In genomic region chr5:177474845-177475562, GRCh38 we compare ENCODE assay signal across 8 cellular contexts. TPM values are rescaled to one million over a fixed set of nuclear protein-coding genes. Genes with fewer than 3 reads are reported as not detected.
DNase-seq lines count a peak whose midpoint lies in the region; ATAC-seq and TF ChIP-seq lines count a peak whose summit lies in the region.
"Had no signal": no experiment of that assay in that cellular context is flagged by ENCODE, and none has a peak within 500 bp of the region (broad histone marks: within the 10 kb centered on the region; RNA-seq: fewer than 3 reads in every experiment).

No MANE protein-coding gene starts in this region.

- no peak overlapping the region for H3K4me3 Mint-ChIP-seq in activated naive CD8-positive, alpha-beta T cell treated with anti-CD3 and anti-CD28 coated beads for 36 hours

- no peak for ATAC-seq in GM18511 (IDR thresholded peaks at IDR 0.05; ENCODE audit: unreplicated experiment)

- DNase-seq in DMS 273 (lab: John Stamatoyannopoulos, UW; ENCODE audit: unreplicated experiment) = peak; percentile 75
- DNase-seq in DMS 273 treated with DMSO at 0.1 percent for 48 hours (lab: John Stamatoyannopoulos, UW) = no peak
- DNase-seq in activated naive CD8-positive, alpha-beta T cell treated with anti-CD3 and anti-CD28 coated beads for 36 hours = no peak
- peak; percentile 92 for DNase-seq in osteoblast (ENCODE audit: insufficient read length, low spot score, missing footprints)
- no peak for DNase-seq in NCI-H2227 (lab: John Stamatoyannopoulos, UW; ENCODE audit: unreplicated experiment)
- DNase-seq: activated CD4-positive, alpha-beta T cell treated with anti-CD3 and anti-CD28 coated beads, Interleukin-2, amount 50 U/mL, for 48 hours had no signal

- no peak overlapping the region for H3K27ac ChIP-seq in osteoblast (ENCODE audit: low read depth, low read length)

- peaks cover 36% of the 10 kb centered on the region for H3K4me1 ChIP-seq in osteoblast (ENCODE audit: insufficient read depth, low read length)

- H3K9me3 Mint-ChIP-seq in activated naive CD8-positive, alpha-beta T cell treated with anti-CD3 and anti-CD28 coated beads for 36 hours = no peaks in the 10 kb centered on the region
- H3K9me3 Mint-ChIP-seq: dendritic cell treated with granulocyte-macrophage colony-stimulating factor and Interleukin-4, amounts not matched to agents 40 ng/mL and 50 ng/mL, for 4 days had no signal

- H3K4me2 ChIP-seq in osteoblast (ENCODE audit: insufficient read depth, low read length) = no peak overlapping the region

- peaks cover 30% of the 10 kb centered on the region for H4K20me1 ChIP-seq in osteoblast (ENCODE audit: insufficient read depth, low read length)

- H3K4me3 ChIP-seq in osteoblast (ENCODE audit: insufficient read depth, low read length) = no peak overlapping the region

- H3K27ac Mint-ChIP-seq in activated naive CD8-positive, alpha-beta T cell treated with anti-CD3 and anti-CD28 coated beads for 36 hours = peak overlapping the region; percentile 65
- H3K27ac Mint-ChIP-seq: dendritic cell treated with granulocyte-macrophage colony-stimulating factor and Interleukin-4, amounts not matched to agents 40 ng/mL and 50 ng/mL, for 4 days had no signal

- no peaks in the 10 kb centered on the region for H3K27me3 ChIP-seq in osteoblast (ENCODE audit: insufficient read depth, low read length)

- no peaks in the 10 kb centered on the region for H3K9me3 ChIP-seq in osteoblast (ENCODE audit: low read depth, low read length)

- H3K36me3 ChIP-seq in osteoblast (ENCODE audit: insufficient read depth, low read length) = peaks cover 15% of the 10 kb centered on the region

- peaks cover 68% of the 10 kb centered on the region for H3K4me1 Mint-ChIP-seq in activated naive CD8-positive, alpha-beta T cell treated with anti-CD3 and anti-CD28 coated beads for 36 hours

- no peak for TF ChIP-seq CTCF in osteoblast (IDR thresholded peaks at IDR 0.05; ENCODE audit: extremely low read depth, low read depth, low read length)

- no peak overlapping the region for H2AFZ ChIP-seq in osteoblast (ENCODE audit: low read length)

- peaks cover 28% of the 10 kb centered on the region for H3K79me2 ChIP-seq in osteoblast (ENCODE audit: insufficient read depth, low read length)

- H3K27me3 Mint-ChIP-seq in activated naive CD8-positive, alpha-beta T cell treated with anti-CD3 and anti-CD28 coated beads for 36 hours = no peaks in the 10 kb centered on the region

- peaks cover 16% of the 10 kb centered on the region for H3K36me3 Mint-ChIP-seq in activated naive CD8-positive, alpha-beta T cell treated with anti-CD3 and anti-CD28 coated beads for 36 hours

RNA-seq across cellular contexts. Expression of gene DBN1, which starts 1.6 kb away (rescaled TPM):
- total RNA-seq in activated naive CD8-positive, alpha-beta T cell treated with anti-CD3 and anti-CD28 coated beads for 36 hours = 100 to 1,000 TPM; 100 to 106 TPM
- 121 and 139 TPM in 2 replicates for total RNA-seq in osteoblast

RNA-seq across cellular contexts. Expression of gene PDLIM7, which starts 22.4 kb away (rescaled TPM):
- total RNA-seq in activated naive CD8-positive, alpha-beta T cell treated with anti-CD3 and anti-CD28 coated beads for 36 hours = 10 to 100 TPM; 38.5 to 41.9 TPM
- total RNA-seq in osteoblast = 157 and 159 TPM in 2 replicates

RNA-seq across cellular contexts. Expression of gene PRR7, which starts 28.4 kb away (rescaled TPM):
- 10 to 100 TPM; 21.5 to 21.8 TPM for total RNA-seq in activated naive CD8-positive, alpha-beta T cell treated with anti-CD3 and anti-CD28 coated beads for 36 hours
- 10.0 and 12.7 TPM in 2 replicates for total RNA-seq in osteoblast

RNA-seq across cellular contexts. Expression of gene DOK3, which starts 34.6 kb away (rescaled TPM):
- 1 to 10 TPM; 8.2 to 8.6 TPM for total RNA-seq in activated naive CD8-positive, alpha-beta T cell treated with anti-CD3 and anti-CD28 coated beads for 36 hours
- total RNA-seq in osteoblast = 1.1 and 1.5 TPM in 2 replicates

RNA-seq across cellular contexts. Expression of gene DDX41, which starts 41.8 kb away (rescaled TPM):
- 100 to 1,000 TPM; 211 to 220 TPM for total RNA-seq in activated naive CD8-positive, alpha-beta T cell treated with anti-CD3 and anti-CD28 coated beads for 36 hours
- total RNA-seq in osteoblast = 49.5 and 68.4 TPM in 2 replicates

Comparison
In these comparisons a context has a peak if more than half of its experiments do, and no peak if none do; other contexts are left out.
1. DNase-seq: peak in DMS 273 (single experiment) and osteoblast (single experiment); none in DMS 273 treated with DMSO at 0.1 percent for 48 hours (single experiment), activated naive CD8-positive, alpha-beta T cell treated with anti-CD3 and anti-CD28 coated beads for 36 hours (single experiment) and NCI-H2227 (single experiment).